ENCODE assay signal across 8 cellular contexts in the genomic region with DNA sequence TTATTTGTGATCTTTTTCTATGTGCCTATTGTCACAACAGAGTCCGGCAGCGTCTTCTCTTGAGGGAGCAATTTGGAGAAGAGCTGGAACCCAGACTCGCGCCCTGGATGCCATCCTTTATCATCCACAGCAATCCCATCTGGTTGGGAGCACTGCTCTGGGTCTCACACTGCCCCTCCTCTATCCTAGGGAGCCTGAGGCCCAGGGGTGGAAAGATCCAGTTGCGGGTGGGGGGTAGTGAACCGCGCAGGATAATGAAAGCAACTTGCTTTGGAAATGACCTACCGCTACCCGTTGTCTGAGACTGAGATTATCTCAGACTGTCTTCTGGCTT. TPM values are rescaled to one million over a fixed set of nuclear protein-coding genes. Genes with fewer than 3 reads are reported as not detected.
DNase-seq lines count a peak whose midpoint lies in the region; ATAC-seq and TF ChIP-seq lines count a peak whose summit lies in the region.

No MANE protein-coding gene starts in this region.

- H3K36me3 ChIP-seq in vagina, result peaks cover 0 to 12% of the 10 kb centered on the region in 2 donors

- H3K27ac ChIP-seq in vagina, result peak overlapping the region; percentile 66

- no peak for TF ChIP-seq POLR2A in vagina (IDR thresholded peaks at IDR 0.05)

- ATAC-seq in memory B cell (ENCODE audit: low read depth) (no peak), GM21381 (IDR thresholded peaks at IDR 0.05; ENCODE audit: unreplicated experiment) (no peak)

- peak; percentile 27 for DNase-seq in stimulated activated CD4-positive, alpha-beta T cell treated with anti-CD3 and anti-CD28 coated beads, Interleukin-15, amount 100 ng/mL, for 24 hours
- DNase-seq in stimulated activated CD4-positive, alpha-beta T cell treated with anti-CD3 and anti-CD28 coated beads, Interleukin-4, amount 100 ng/mL, for 1 hour, result no peak
- no peak for DNase-seq in memory B cell (ENCODE audit: low spot score in 2 of 2)
- DNase-seq in vagina (ENCODE audit: extremely low spot score in 2 of 2), result no peak
- no peak for DNase-seq in cortex of kidney (lab: John Stamatoyannopoulos, UW)
- DNase-seq in activated CD4-positive, alpha-beta T cell treated with anti-CD3 and anti-CD28 coated beads, Interleukin-2, amount 50 U/mL, for 4 hours, result no peak

- H3K4me1 ChIP-seq in vagina, result peaks cover 43% of the 10 kb centered on the region

- H3K27ac Mint-ChIP-seq in brain, result peak overlapping the region; percentile 98 to 99 (median 99)
- H3K27ac Mint-ChIP-seq in memory B cell, result peak overlapping the region; percentile 99

- no peaks in the 10 kb centered on the region for H3K27me3 ChIP-seq in vagina

- peaks cover 0 to 3% (median 0%) of the 10 kb centered on the region in 5 experiments for H3K9me3 Mint-ChIP-seq in brain
- H3K9me3 Mint-ChIP-seq in memory B cell, result no peaks in the 10 kb centered on the region

- peak overlapping the region; percentile 79 to 88 for H3K4me3 ChIP-seq in vagina

- peaks cover 20% of the 10 kb centered on the region for H3K27me3 Mint-ChIP-seq in brain
- no peaks in the 10 kb centered on the region for H3K27me3 Mint-ChIP-seq in memory B cell

- no peaks in the 10 kb centered on the region for H3K9me3 ChIP-seq in vagina

- H3K4me1 Mint-ChIP-seq in brain (peaks cover 68% of the 10 kb centered on the region), memory B cell (peaks cover 44% of the 10 kb centered on the region)

- peak overlapping the region; percentile 95 to 99 (median 97) for H3K4me3 Mint-ChIP-seq in brain
- peak overlapping the region; percentile 96 for H3K4me3 Mint-ChIP-seq in memory B cell

- H3K36me3 Mint-ChIP-seq in brain, result peaks cover 13% of the 10 kb centered on the region
- peaks cover 11% of the 10 kb centered on the region for H3K36me3 Mint-ChIP-seq in memory B cell

- TF ChIP-seq CTCF in brain (conservative IDR thresholded peaks at IDR 0.05), result no peak
- no peak for TF ChIP-seq CTCF in vagina (IDR thresholded peaks at IDR 0.05)

- intact Hi-C loops in vagina (cut with DNase I), result no loop called here

RNA-seq across cellular contexts. Expression of a gene that starts 0.7 kb away (rescaled TPM):
- 177 TPM for polyA plus RNA-seq in brain (ENCODE audit: insufficient read depth, low read depth, low replicate concordance)
- total RNA-seq in vagina, result 63.1 TPM

RNA-seq across cellular contexts. Expression of a gene that starts 4.0 kb away (rescaled TPM):
- 31.9 TPM for polyA plus RNA-seq in brain (ENCODE audit: insufficient read depth, low read depth, low replicate concordance)
- total RNA-seq in vagina, result 32.7 TPM

RNA-seq across cellular contexts. Expression of a gene that starts 6.3 kb away (rescaled TPM):
- 29.4 TPM for polyA plus RNA-seq in brain (ENCODE audit: insufficient read depth, low read depth, low replicate concordance)
- 23.6 TPM for total RNA-seq in vagina

RNA-seq across cellular contexts. Expression of a gene that starts 13.6 kb away (rescaled TPM):
- polyA plus RNA-seq in brain (ENCODE audit: insufficient read depth, low read depth, low replicate concordance), result 88.8 TPM
- total RNA-seq in vagina, result 40.3 TPM

RNA-seq across cellular contexts. Expression of a gene that starts 17.2 kb away (rescaled TPM):
- polyA plus RNA-seq in brain (ENCODE audit: insufficient read depth, low read depth, low replicate concordance), result 58.0 TPM
- 24.6 TPM for total RNA-seq in vagina
